In genomic region chr14:68250950-68251765, GRCh38 we compare ENCODE assay signal across 10 cellular contexts.
A peak's percentile ranks its signal among the peaks of the same experiment; 100 is the strongest.
DNase-seq lines count a peak whose midpoint lies in the region; TF ChIP-seq lines count a peak whose summit lies in the region.
"Had no signal": no experiment of that assay in that cellular context is flagged by ENCODE, and none has a peak within 500 bp of the region (broad histone marks: within the 10 kb centered on the region; RNA-seq: fewer than 3 reads in every experiment).

No MANE protein-coding gene starts in this region.

- in situ Hi-C loops in G401 (cut with HindIII; ENCODE audit: low sequenced_read_pairs): no loop called here

- H3F3A ChIP-seq in Loucy (ENCODE audit: low read depth): no peaks in the 10 kb centered on the region

- H3K79me2 ChIP-seq in Loucy (ENCODE audit: insufficient read depth, low read length): no peaks in the 10 kb centered on the region

- H3K27me3 ChIP-seq in Loucy (ENCODE audit: insufficient read depth, low read length, poor library complexity, severe bottlenecking) (no peaks in the 10 kb centered on the region), endodermal cell (ENCODE audit: control insufficient read depth, insufficient read depth, low read length, poor library complexity, severe bottlenecking) (no peaks in the 10 kb centered on the region)

- H3K4me1 ChIP-seq in Loucy (ENCODE audit: insufficient read depth, low read length, poor library complexity, severe bottlenecking): peaks cover 75% of the 10 kb centered on the region
- peaks cover 12% of the 10 kb centered on the region for H3K4me1 ChIP-seq in endodermal cell (ENCODE audit: control insufficient read depth, insufficient read depth, low read length)

- H3K36me3 ChIP-seq in Loucy (ENCODE audit: insufficient read depth, low read length) (no peaks in the 10 kb centered on the region), endodermal cell (ENCODE audit: control insufficient read depth, insufficient read depth, low read length) (no peaks in the 10 kb centered on the region)

- WGBS in endodermal cell (ENCODE audit: insufficient coverage in 1 of 2, insufficient read length in 1 of 2), 2 experiments: 72 to 87% methylated on average over 3 to 4 of the region's 4 CpGs

- no peaks in the 10 kb centered on the region for H4K20me1 ChIP-seq in Loucy (ENCODE audit: insufficient read depth, low read length, poor library complexity, severe bottlenecking)

- peak; percentile 41 for TF ChIP-seq CTCF in Loucy (conservative IDR thresholded peaks at IDR 0.05; ENCODE audit: low read length)
- peak; percentile 7 for TF ChIP-seq CTCF in progenitor cell of endocrine pancreas (IDR thresholded peaks at IDR 0.05; ENCODE audit: unreplicated experiment)
- no peak for TF ChIP-seq CTCF in endodermal cell (conservative IDR thresholded peaks at IDR 0.05)

- DNase-seq in G401 (ENCODE audit: low spot score) (peak; percentile 43), progenitor cell of endocrine pancreas (ENCODE audit: low spot score, unreplicated experiment) (no peak), endodermal cell (no peak), T-helper 9 cell (no peak), putamen (ENCODE audit: low spot score) (no peak)
- no peak for DNase-seq in stimulated activated CD4-positive, alpha-beta T cell treated with anti-CD3 and anti-CD28 coated beads, Interleukin-1b, Interleukin-23, amount 100 ng/mL, for 48 hours
- DNase-seq: activated CD4-positive, alpha-beta T cell treated with anti-CD3 and anti-CD28 coated beads, Interleukin-2, amount 50 U/mL, for 48 hours had no signal

- H3K4me3 Mint-ChIP-seq in dendritic cell treated with granulocyte-macrophage colony-stimulating factor and Interleukin-4, amounts not matched to agents 40 ng/mL and 50 ng/mL, for 4 days: no peak overlapping the region
- no peak overlapping the region for H3K4me3 Mint-ChIP-seq in progenitor cell of endocrine pancreas (ENCODE audit: low read depth)
- no peak overlapping the region for H3K4me3 Mint-ChIP-seq in endodermal cell

- no peaks in the 10 kb centered on the region for H3K36me3 Mint-ChIP-seq in dendritic cell treated with granulocyte-macrophage colony-stimulating factor and Interleukin-4, amounts not matched to agents 40 ng/mL and 50 ng/mL, for 4 days (ENCODE audit: low read depth)
- H3K36me3 Mint-ChIP-seq in progenitor cell of endocrine pancreas (ENCODE audit: insufficient read depth): no peaks in the 10 kb centered on the region
- H3K36me3 Mint-ChIP-seq in endodermal cell (ENCODE audit: low read depth): no peaks in the 10 kb centered on the region

- intact Hi-C loops in dendritic cell treated with granulocyte-macrophage colony-stimulating factor and Interleukin-4, amounts not matched to agents 40 ng/mL and 50 ng/mL, for 4 days (cut with micrococcal nuclease): loop anchor here (10.0 kb wide), 1 partner anchor 114 kb away; no protein-coding TSS in a partner anchor

- H3K4me2 ChIP-seq in Loucy (ENCODE audit: low read depth, low read length, poor library complexity, severe bottlenecking): no peak overlapping the region
- H3K4me2 ChIP-seq: KMS-11 had no signal

- H3K4me3 ChIP-seq in Loucy (ENCODE audit: low read length, poor library complexity, severe bottlenecking): no peak overlapping the region
- H3K4me3 ChIP-seq in endodermal cell (ENCODE audit: low read length): no peak overlapping the region

- peaks cover 44% of the 10 kb centered on the region for H3K4me1 Mint-ChIP-seq in dendritic cell treated with granulocyte-macrophage colony-stimulating factor and Interleukin-4, amounts not matched to agents 40 ng/mL and 50 ng/mL, for 4 days (ENCODE audit: low read depth)
- H3K4me1 Mint-ChIP-seq in progenitor cell of endocrine pancreas (ENCODE audit: low read depth) (peaks cover 87% of the 10 kb centered on the region), endodermal cell (peaks cover 66% of the 10 kb centered on the region)

- peak overlapping the region; percentile 17 for H3K9ac ChIP-seq in Loucy (ENCODE audit: low read depth, low read length, poor library complexity, severe bottlenecking)
- no peak overlapping the region for H3K9ac ChIP-seq in endodermal cell (ENCODE audit: extremely low read depth, low read length, poor library complexity, severe bottlenecking)
- H3K9ac ChIP-seq: KMS-11 had no signal

- no peak overlapping the region for H3K27ac ChIP-seq in endodermal cell (ENCODE audit: low read depth, low read length)
- H3K27ac ChIP-seq: KMS-11 had no signal

- H3K9me3 ChIP-seq in Loucy (ENCODE audit: insufficient read depth, low read depth, low read length) (no peaks in the 10 kb centered on the region), endodermal cell (ENCODE audit: control insufficient read depth, low read length) (no peaks in the 10 kb centered on the region)

- no peaks in the 10 kb centered on the region for H3K9me2 ChIP-seq in Loucy (replicated peaks; ENCODE audit: low read depth, low read length)

- no peaks in the 10 kb centered on the region for H3K9me3 Mint-ChIP-seq in dendritic cell treated with granulocyte-macrophage colony-stimulating factor and Interleukin-4, amounts not matched to agents 40 ng/mL and 50 ng/mL, for 4 days
- H3K9me3 Mint-ChIP-seq in progenitor cell of endocrine pancreas (ENCODE audit: low read depth) (no peaks in the 10 kb centered on the region), endodermal cell (no peaks in the 10 kb centered on the region)

- peak overlapping the region; percentile 7 for H3K27ac Mint-ChIP-seq in dendritic cell treated with granulocyte-macrophage colony-stimulating factor and Interleukin-4, amounts not matched to agents 40 ng/mL and 50 ng/mL, for 4 days
- H3K27ac Mint-ChIP-seq in progenitor cell of endocrine pancreas (peak overlapping the region; percentile 83), endodermal cell (no peak overlapping the region)

- H2AFZ ChIP-seq in Loucy (ENCODE audit: low read length): no peak overlapping the region

- H3K27me3 Mint-ChIP-seq in dendritic cell treated with granulocyte-macrophage colony-stimulating factor and Interleukin-4, amounts not matched to agents 40 ng/mL and 50 ng/mL, for 4 days: no peaks in the 10 kb centered on the region
- no peaks in the 10 kb centered on the region for H3K27me3 Mint-ChIP-seq in progenitor cell of endocrine pancreas
- H3K27me3 Mint-ChIP-seq in endodermal cell (ENCODE audit: insufficient read depth): no peaks in the 10 kb centered on the region
